1 cellular context compared by ENCODE assay signal in the genomic region with DNA sequence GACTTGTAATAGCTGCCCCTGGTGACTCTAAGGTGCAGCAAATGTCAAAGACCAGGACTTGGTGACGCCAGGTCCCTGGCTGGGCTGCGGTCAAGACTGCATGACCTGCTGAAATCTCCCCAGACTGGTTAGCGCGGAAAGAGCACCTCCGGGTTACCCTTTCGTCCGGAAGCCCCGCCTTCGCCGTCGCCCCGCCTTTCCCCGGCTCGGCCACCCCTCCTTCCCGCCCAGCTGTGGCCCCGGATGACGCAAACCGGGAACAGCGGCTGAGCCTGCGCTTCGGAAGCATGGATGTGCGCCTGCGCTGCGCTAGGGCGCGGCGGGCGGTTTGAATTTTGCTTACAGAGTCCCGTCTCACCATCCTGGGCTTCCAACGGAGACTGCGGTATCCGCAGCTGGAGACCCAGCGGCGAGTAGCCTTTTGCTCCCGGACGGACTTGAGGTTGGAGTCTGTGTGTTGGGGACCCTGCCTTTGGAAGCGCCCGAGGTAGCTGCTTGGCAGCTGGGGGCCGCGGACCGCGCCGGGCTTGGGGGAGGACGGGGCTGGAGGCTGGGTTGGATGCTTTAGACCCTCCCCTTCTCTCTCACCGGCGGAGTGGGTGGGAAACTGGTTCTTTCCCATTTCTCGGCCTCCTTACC.
TF ChIP-seq lines count a peak whose summit lies in the region.

A gene with protein sequence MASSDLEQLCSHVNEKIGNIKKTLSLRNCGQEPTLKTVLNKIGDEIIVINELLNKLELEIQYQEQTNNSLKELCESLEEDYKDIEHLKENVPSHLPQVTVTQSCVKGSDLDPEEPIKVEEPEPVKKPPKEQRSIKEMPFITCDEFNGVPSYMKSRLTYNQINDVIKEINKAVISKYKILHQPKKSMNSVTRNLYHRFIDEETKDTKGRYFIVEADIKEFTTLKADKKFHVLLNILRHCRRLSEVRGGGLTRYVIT (plus strand): TSS at position 294 of the 639 bp plus-strand sequence. CDS start 785 bp downstream, outside the sequence.

TF ChIP-seq in HepG2, 621 proteins besides CTCF, POLR2A, EP300 and RAD21 (continued from another document and continues in another):
- no peak for TF ChIP-seq HIC2 (CRISPR knock-in tag; IDR thresholded peaks at IDR 0.05; ENCODE audit: low read depth)
- no peak for TF ChIP-seq ZNF879 (CRISPR knock-in tag; IDR thresholded peaks at IDR 0.05)
- TF ChIP-seq RFX3 (CRISPR knock-in tag; IDR thresholded peaks at IDR 0.05), result no peak
- no peak for TF ChIP-seq MED8 (CRISPR knock-in tag; IDR thresholded peaks at IDR 0.05; ENCODE audit: insufficient replicate concordance)
- TF ChIP-seq THYN1 (CRISPR knock-in tag; IDR thresholded peaks at IDR 0.05; ENCODE audit: borderline replicate concordance, low read depth), result no peak
- no peak for TF ChIP-seq ZNF496 (CRISPR knock-in tag; IDR thresholded peaks at IDR 0.05; ENCODE audit: insufficient replicate concordance)
- TF ChIP-seq ZNF761 (CRISPR knock-in tag; conservative IDR thresholded peaks at IDR 0.05), result 0 out of 2 replicates have a peak, but pooled peaks have one; percentile 34
- no peak for TF ChIP-seq TAF15 (IDR thresholded peaks at IDR 0.05; ENCODE audit: low read depth, low read length, poor library complexity, severe bottlenecking)
- no peak for TF ChIP-seq ZSCAN30 (CRISPR knock-in tag; IDR thresholded peaks at IDR 0.05)
- 0 out of 4 replicates have a peak, but pooled peaks have one; percentile 10 to 29 for TF ChIP-seq MAFK (conservative IDR thresholded peaks at IDR 0.05 in 1 of 2, IDR thresholded peaks at IDR 0.05 in 1 of 2; ENCODE audit: low read length in 2 of 2)
- TF ChIP-seq, protein P1, sequence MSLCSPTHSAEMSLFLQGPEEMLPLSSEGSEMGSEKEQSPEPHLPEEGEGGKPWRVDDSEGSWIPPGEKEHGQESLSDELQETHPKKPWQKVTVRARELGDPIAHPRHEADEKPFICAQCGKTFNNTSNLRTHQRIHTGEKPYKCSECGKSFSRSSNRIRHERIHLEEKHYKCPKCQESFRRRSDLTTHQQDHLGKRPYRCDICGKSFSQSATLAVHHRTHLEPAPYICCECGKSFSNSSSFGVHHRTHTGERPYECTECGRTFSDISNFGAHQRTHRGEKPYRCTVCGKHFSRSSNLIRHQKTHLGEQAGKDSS (CRISPR knock-in tag; IDR thresholded peaks at IDR 0.05; ENCODE audit: borderline replicate concordance, low read depth), result peak; percentile 59; the same call in 1 of the 2 replicates
- no peak for TF ChIP-seq TBX2 (CRISPR knock-in tag; IDR thresholded peaks at IDR 0.05; ENCODE audit: borderline replicate concordance)
- TF ChIP-seq ZNF547 (CRISPR knock-in tag; IDR thresholded peaks at IDR 0.05), result no peak
- no peak for TF ChIP-seq MTF1 (CRISPR knock-in tag; IDR thresholded peaks at IDR 0.05)
- peak; percentile 75; the same call in 1 of the 2 replicates for TF ChIP-seq ZNF230 (CRISPR knock-in tag; IDR thresholded peaks at IDR 0.05)
- no peak for TF ChIP-seq CBX1 (IDR thresholded peaks at IDR 0.05; ENCODE audit: low read depth)
- no peak; the same call in 1 of the 2 replicates for TF ChIP-seq ZNF143 (CRISPR knock-in tag; IDR thresholded peaks at IDR 0.05)
- TF ChIP-seq PTBP1 (IDR thresholded peaks at IDR 0.05; ENCODE audit: low read depth, low read length, poor library complexity, severe bottlenecking), result no peak
- TF ChIP-seq ZMYM4 (CRISPR knock-in tag; IDR thresholded peaks at IDR 0.05), result peak; percentile 76
- TF ChIP-seq ZFP37 (CRISPR knock-in tag; IDR thresholded peaks at IDR 0.05; ENCODE audit: borderline replicate concordance), result no peak
- TF ChIP-seq ZHX2 (IDR thresholded peaks at IDR 0.05; ENCODE audit: low read depth), result 0 out of 2 replicates have a peak, but pooled peaks have one; percentile 25
- TF ChIP-seq ZHX2 (CRISPR knock-in tag; IDR thresholded peaks at IDR 0.05; ENCODE audit: borderline replicate concordance), result no peak
- peak; percentile 76; the same call in 1 of the 2 replicates for TF ChIP-seq ZNF724P (CRISPR knock-in tag; IDR thresholded peaks at IDR 0.05; ENCODE audit: borderline replicate concordance)
- TF ChIP-seq XBP1 (CRISPR knock-in tag; IDR thresholded peaks at IDR 0.05), result no peak
- no peak for TF ChIP-seq ZNF251 (CRISPR knock-in tag; IDR thresholded peaks at IDR 0.05)
- TF ChIP-seq, protein P2, sequence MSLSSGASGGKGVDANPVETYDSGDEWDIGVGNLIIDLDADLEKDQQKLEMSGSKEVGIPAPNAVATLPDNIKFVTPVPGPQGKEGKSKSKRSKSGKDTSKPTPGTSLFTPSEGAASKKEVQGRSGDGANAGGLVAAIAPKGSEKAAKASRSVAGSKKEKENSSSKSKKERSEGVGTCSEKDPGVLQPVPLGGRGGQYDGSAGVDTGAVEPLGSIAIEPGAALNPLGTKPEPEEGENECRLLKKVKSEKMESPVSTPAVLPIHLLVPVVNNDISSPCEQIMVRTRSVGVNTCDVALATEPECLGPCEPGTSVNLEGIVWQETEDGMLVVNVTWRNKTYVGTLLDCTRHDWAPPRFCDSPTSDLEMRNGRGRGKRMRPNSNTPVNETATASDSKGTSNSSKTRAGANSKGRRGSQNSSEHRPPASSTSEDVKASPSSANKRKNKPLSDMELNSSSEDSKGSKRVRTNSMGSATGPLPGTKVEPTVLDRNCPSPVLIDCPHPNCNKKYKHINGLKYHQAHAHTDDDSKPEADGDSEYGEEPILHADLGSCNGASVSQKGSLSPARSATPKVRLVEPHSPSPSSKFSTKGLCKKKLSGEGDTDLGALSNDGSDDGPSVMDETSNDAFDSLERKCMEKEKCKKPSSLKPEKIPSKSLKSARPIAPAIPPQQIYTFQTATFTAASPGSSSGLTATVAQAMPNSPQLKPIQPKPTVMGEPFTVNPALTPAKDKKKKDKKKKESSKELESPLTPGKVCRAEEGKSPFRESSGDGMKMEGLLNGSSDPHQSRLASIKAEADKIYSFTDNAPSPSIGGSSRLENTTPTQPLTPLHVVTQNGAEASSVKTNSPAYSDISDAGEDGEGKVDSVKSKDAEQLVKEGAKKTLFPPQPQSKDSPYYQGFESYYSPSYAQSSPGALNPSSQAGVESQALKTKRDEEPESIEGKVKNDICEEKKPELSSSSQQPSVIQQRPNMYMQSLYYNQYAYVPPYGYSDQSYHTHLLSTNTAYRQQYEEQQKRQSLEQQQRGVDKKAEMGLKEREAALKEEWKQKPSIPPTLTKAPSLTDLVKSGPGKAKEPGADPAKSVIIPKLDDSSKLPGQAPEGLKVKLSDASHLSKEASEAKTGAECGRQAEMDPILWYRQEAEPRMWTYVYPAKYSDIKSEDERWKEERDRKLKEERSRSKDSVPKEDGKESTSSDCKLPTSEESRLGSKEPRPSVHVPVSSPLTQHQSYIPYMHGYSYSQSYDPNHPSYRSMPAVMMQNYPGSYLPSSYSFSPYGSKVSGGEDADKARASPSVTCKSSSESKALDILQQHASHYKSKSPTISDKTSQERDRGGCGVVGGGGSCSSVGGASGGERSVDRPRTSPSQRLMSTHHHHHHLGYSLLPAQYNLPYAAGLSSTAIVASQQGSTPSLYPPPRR (CRISPR knock-in tag; IDR thresholded peaks at IDR 0.05; ENCODE audit: borderline replicate concordance), result peak; percentile 61; the same call in 1 of the 2 replicates
- TF ChIP-seq GABPB1 (CRISPR knock-in tag; IDR thresholded peaks at IDR 0.05), result peak; percentile 93
- TF ChIP-seq DNMT3B (CRISPR knock-in tag; conservative IDR thresholded peaks at IDR 0.05), result no peak
- no peak for TF ChIP-seq ZNF644 (CRISPR knock-in tag; IDR thresholded peaks at IDR 0.05; ENCODE audit: low read depth)
- TF ChIP-seq SP140L (CRISPR knock-in tag; IDR thresholded peaks at IDR 0.05; ENCODE audit: borderline replicate concordance), result no peak
- peak; percentile 60; the same call in 1 of the 2 replicates for TF ChIP-seq ZNF263 (CRISPR knock-in tag; IDR thresholded peaks at IDR 0.05)
- 0 out of 2 replicates have a peak, but pooled peaks have one; percentile 18 for TF ChIP-seq ZSCAN9 (CRISPR knock-in tag; IDR thresholded peaks at IDR 0.05; ENCODE audit: borderline replicate concordance)
- TF ChIP-seq NFYB (CRISPR knock-in tag; IDR thresholded peaks at IDR 0.05), result no peak
- peak; percentile 28; the same call in 1 of the 2 replicates for TF ChIP-seq NCOA2 (CRISPR knock-in tag; IDR thresholded peaks at IDR 0.05)
- no peak for TF ChIP-seq ATRX (CRISPR knock-in tag; IDR thresholded peaks at IDR 0.05; ENCODE audit: borderline replicate concordance)
- TF ChIP-seq HOXA7 (CRISPR knock-in tag; IDR thresholded peaks at IDR 0.05), result no peak
- TF ChIP-seq EED (CRISPR knock-in tag; IDR thresholded peaks at IDR 0.05), result no peak
- no peak for TF ChIP-seq ZNF660 (CRISPR knock-in tag; IDR thresholded peaks at IDR 0.05; ENCODE audit: borderline replicate concordance, low read depth)
- TF ChIP-seq ZNF816 (CRISPR knock-in tag; IDR thresholded peaks at IDR 0.05; ENCODE audit: borderline replicate concordance), result no peak
- TF ChIP-seq ZBTB7A (CRISPR knock-in tag; IDR thresholded peaks at IDR 0.05), result no peak
- no peak for TF ChIP-seq ZNF678 (CRISPR knock-in tag; IDR thresholded peaks at IDR 0.05)
- no peak for TF ChIP-seq ZNF605 (CRISPR knock-in tag; IDR thresholded peaks at IDR 0.05)
- TF ChIP-seq ZNF124 (CRISPR knock-in tag; IDR thresholded peaks at IDR 0.05), result 0 out of 2 replicates have a peak, but pooled peaks have one; percentile 30
- no peak for TF ChIP-seq HMG20B (CRISPR knock-in tag; conservative IDR thresholded peaks at IDR 0.05)
- peak; percentile 100 for TF ChIP-seq SIN3A (IDR thresholded peaks at IDR 0.05; ENCODE audit: borderline replicate concordance, low read depth, low read length)
- no peak for TF ChIP-seq MAFG (CRISPR knock-in tag; IDR thresholded peaks at IDR 0.05)
- peak; percentile 50; the same call in 1 of the 2 replicates for TF ChIP-seq SMAD1 (CRISPR knock-in tag; IDR thresholded peaks at IDR 0.05; ENCODE audit: borderline replicate concordance, low read depth)
- TF ChIP-seq UBTF (CRISPR knock-in tag; IDR thresholded peaks at IDR 0.05), result peak; percentile 70; the same call in 1 of the 2 replicates
